ENCODE assay signal across 20 cellular contexts in genomic region chrX:133546441-133546840, GRCh38.
"Had no signal": no experiment of that assay in that cellular context is flagged by ENCODE, and none has a peak within 500 bp of the region (broad histone marks: within the 10 kb centered on the region; RNA-seq: fewer than 3 reads in every experiment).

No MANE protein-coding gene starts in this region.

- H3K27ac ChIP-seq: body of pancreas, esophagus squamous epithelium, lower lobe of right lung, parathyroid adenoma, sigmoid colon, thoracic aorta, upper lobe of left lung had no signal

- ATAC-seq: activated CD8-positive, alpha-beta T cell treated with anti-CD3 and anti-CD28 coated beads, Interleukin-2, amount 10 ng/mL, durations not matched to agents 7 days and 5 days; body of pancreas; effector memory CD8-positive, alpha-beta T cell; lower lobe of right lung; natural killer cell; stimulated activated naive B cell treated with anti-CD40 and anti-IgM and Interleukin-4, amounts not matched to agents 10 μg/mL and 1 μg/mL and 100 μg/mL, for 72 hours had no signal

- H3K36me3 ChIP-seq: esophagus squamous epithelium, lower lobe of right lung, sigmoid colon, thoracic aorta, upper lobe of left lung had no signal

- H3K4me1 ChIP-seq: esophagus squamous epithelium, lower lobe of right lung, parathyroid adenoma, sigmoid colon, upper lobe of left lung had no signal

- DNase-seq: activated CD4-positive, alpha-beta T cell treated with anti-CD3 and anti-CD28 coated beads for 48 hours; activated CD4-positive, CD25-positive, alpha-beta regulatory T cell; activated CD8-positive, alpha-beta T cell treated with anti-CD3 and anti-CD28 coated beads, Interleukin-2, amount 10 ng/mL, durations not matched to agents 7 days and 5 days; activated naive CD4-positive, alpha-beta T cell treated with Interleukin-2 at 50 U/mL for 16 hours; activated naive CD8-positive, alpha-beta T cell treated with anti-CD3 and anti-CD28 coated beads, Interleukin-2, amount 10 ng/mL, durations not matched to agents 7 days and 5 days; activated T-cell treated with anti-CD3 and anti-CD28 coated beads, Interleukin-2, amount 50 U/mL, for 24 hours; body of pancreas; effector memory CD8-positive, alpha-beta T cell; esophagus squamous epithelium; lower lobe of right lung; natural killer cell; sigmoid colon; stimulated activated CD4-positive, alpha-beta T cell treated with anti-CD3 and anti-CD28 coated beads, Interleukin-4, amount 100 ng/mL, for 4 hours; stimulated activated naive B cell treated with anti-CD40 and anti-IgM and Interleukin-4, amounts not matched to agents 10 μg/mL and 1 μg/mL and 100 μg/mL, for 72 hours; upper lobe of left lung had no signal

- H3K36me3 Mint-ChIP-seq: activated naive CD8-positive, alpha-beta T cell treated with anti-CD3 and anti-CD28 coated beads, Interleukin-2, amount 10 ng/mL, durations not matched to agents 7 days and 5 days; natural killer cell; stimulated activated naive B cell treated with anti-CD40 and anti-IgM and Interleukin-4, amounts not matched to agents 10 μg/mL and 1 μg/mL and 100 μg/mL, for 72 hours had no signal

- H3K4me3 ChIP-seq: body of pancreas, esophagus squamous epithelium, lower lobe of right lung, sigmoid colon, thoracic aorta, upper lobe of left lung had no signal

- H3K27me3 ChIP-seq: body of pancreas, esophagus squamous epithelium, sigmoid colon, upper lobe of left lung had no signal

- H3K4me1 Mint-ChIP-seq: activated naive CD8-positive, alpha-beta T cell treated with anti-CD3 and anti-CD28 coated beads, Interleukin-2, amount 10 ng/mL, durations not matched to agents 7 days and 5 days; natural killer cell; stimulated activated naive B cell treated with anti-CD40 and anti-IgM and Interleukin-4, amounts not matched to agents 10 μg/mL and 1 μg/mL and 100 μg/mL, for 72 hours had no signal

- H3K27me3 Mint-ChIP-seq: activated naive CD8-positive, alpha-beta T cell treated with anti-CD3 and anti-CD28 coated beads, Interleukin-2, amount 10 ng/mL, durations not matched to agents 7 days and 5 days; effector memory CD8-positive, alpha-beta T cell; stimulated activated naive B cell treated with anti-CD40 and anti-IgM and Interleukin-4, amounts not matched to agents 10 μg/mL and 1 μg/mL and 100 μg/mL, for 72 hours had no signal

- H3K9me3 Mint-ChIP-seq: activated naive CD8-positive, alpha-beta T cell treated with anti-CD3 and anti-CD28 coated beads, Interleukin-2, amount 10 ng/mL, durations not matched to agents 7 days and 5 days; activated T-cell treated with anti-CD3 and anti-CD28 coated beads, Interleukin-2, amount 50 U/mL, for 24 hours; activated T-helper 2 cell treated with anti-CD3 and anti-CD28 coated beads, Interferon-gamma antibody, Interleukin-2, Interleukin-4, amounts not matched to agents 10 μg/mL and 5 μg/mL and 100 μg/mL, durations not matched to agents 14 hours and 24 hours and 36 hours; effector memory CD8-positive, alpha-beta T cell had no signal

- H3K4me3 Mint-ChIP-seq: activated CD8-positive, alpha-beta T cell treated with anti-CD3 and anti-CD28 coated beads, Interleukin-2, amount 10 ng/mL, durations not matched to agents 7 days and 5 days; activated naive CD8-positive, alpha-beta T cell treated with anti-CD3 and anti-CD28 coated beads, Interleukin-2, amount 10 ng/mL, durations not matched to agents 7 days and 5 days; activated T-cell treated with anti-CD3 and anti-CD28 coated beads, Interleukin-2, amount 50 U/mL, for 24 hours; effector memory CD8-positive, alpha-beta T cell; natural killer cell; stimulated activated naive B cell treated with anti-CD40 and anti-IgM and Interleukin-4, amounts not matched to agents 10 μg/mL and 1 μg/mL and 100 μg/mL, for 72 hours had no signal

- FAIRE-seq: frontal cortex, keratinocyte had no signal

- H3K9me3 ChIP-seq: body of pancreas, esophagus squamous epithelium, lower lobe of right lung, sigmoid colon, thoracic aorta, upper lobe of left lung had no signal

- H3K27ac Mint-ChIP-seq: activated CD8-positive, alpha-beta T cell treated with anti-CD3 and anti-CD28 coated beads, Interleukin-2, amount 10 ng/mL, durations not matched to agents 7 days and 5 days; activated naive CD8-positive, alpha-beta T cell treated with anti-CD3 and anti-CD28 coated beads, Interleukin-2, amount 10 ng/mL, durations not matched to agents 7 days and 5 days; activated T-cell treated with anti-CD3 and anti-CD28 coated beads, Interleukin-2, amount 50 U/mL, for 24 hours; activated T-helper 2 cell treated with anti-CD3 and anti-CD28 coated beads, Interferon-gamma antibody, Interleukin-2, Interleukin-4, amounts not matched to agents 10 μg/mL and 5 μg/mL and 100 μg/mL, durations not matched to agents 14 hours and 24 hours and 36 hours; effector memory CD8-positive, alpha-beta T cell; natural killer cell; stimulated activated naive B cell treated with anti-CD40 and anti-IgM and Interleukin-4, amounts not matched to agents 10 μg/mL and 1 μg/mL and 100 μg/mL, for 72 hours had no signal
